In genomic region chr10:43328810-43329209, GRCh38 we compare ENCODE assay signal across 13 cellular contexts. TPM values are rescaled to one million over a fixed set of nuclear protein-coding genes. Genes with fewer than 3 reads are reported as not detected.
DNase-seq lines count a peak whose midpoint lies in the region; ATAC-seq, FAIRE-seq and TF ChIP-seq lines count a peak whose summit lies in the region.
"Not testable (repeated sequence)": the region's sequence is repeated elsewhere in the genome, so short reads cannot be mapped to it uniquely, and the experiment has no call there.
"Had no signal": no experiment of that assay in that cellular context is flagged by ENCODE, and none has a peak within 500 bp of the region (broad histone marks: within the 10 kb centered on the region; RNA-seq: fewer than 3 reads in every experiment).

No MANE protein-coding gene starts in this region.

- not testable (repeated sequence) for H3K27me3 Mint-ChIP-seq in activated naive CD8-positive, alpha-beta T cell

- 96% methylated on average over 16 of the region's 18 CpGs for WGBS in A549 (ENCODE audit: missing lambda C conversion rate)

- not testable (repeated sequence) for TF ChIP-seq RAD21 in A549 (conservative IDR thresholded peaks at IDR 0.05 in 1 of 2, IDR thresholded peaks at IDR 0.05 in 1 of 2)

- not testable (repeated sequence) for H3K4me3 ChIP-seq in A549

- H3K4me2 ChIP-seq in A549 = not testable (repeated sequence)

- not testable (repeated sequence) for H3K4me3 Mint-ChIP-seq in activated naive CD8-positive, alpha-beta T cell

- FAIRE-seq in A549 (lab: Jason Lieb, UNC) = not testable (repeated sequence)

- not testable (repeated sequence) for ATAC-seq in A549; Right ventricle myocardium superior (ENCODE audit: poor library complexity)

- H3K9me3 ChIP-seq in A549 = not testable (repeated sequence)

- not testable (repeated sequence) for TF ChIP-seq POLR2A in A549 (IDR thresholded peaks at IDR 0.05; ENCODE audit: low read length)

- not testable (repeated sequence) for H3K9me3 Mint-ChIP-seq in activated naive CD8-positive, alpha-beta T cell (ENCODE audit: low read depth)

- TF ChIP-seq CTCF in A549 (IDR thresholded peaks at IDR 0.05) = not testable (repeated sequence)

- H3K4me1 Mint-ChIP-seq in activated naive CD8-positive, alpha-beta T cell (ENCODE audit: low read depth) = peaks cover 19% of the 10 kb centered on the region

- DNase-seq in A549 (ENCODE audit: low read depth in 1 of 2, low spot score in 1 of 2) = not testable (repeated sequence)
- DNase-seq in HK-2 (ENCODE audit: unreplicated experiment) (peak; percentile 78), Right ventricle myocardium superior (peak; percentile 27), kidney tubule cell (ENCODE audit: low spot score) (peak; percentile 25)

- not testable (repeated sequence) for H3K36me3 Mint-ChIP-seq in activated naive CD8-positive, alpha-beta T cell

- TF ChIP-seq EP300 in A549 (IDR thresholded peaks at IDR 0.05) = not testable (repeated sequence)

- CTCF ChIA-PET in A549 (lab: Yijun Ruan, JAX) = interaction anchor here (0.8 to 1.5 kb wide), 2 partner anchors 8 to 36 kb away, joined by 4 to 6 read pairs; no protein-coding TSS in a partner anchor

- H3K27ac Mint-ChIP-seq in activated naive CD8-positive, alpha-beta T cell = peak overlapping the region; percentile 28

- intact Hi-C loops in Right ventricle myocardium superior (cut with DNase I) = not testable (repeated sequence)

- peaks cover 28% of the 10 kb centered on the region for H3K4me1 ChIP-seq in A549

- POLR2A ChIA-PET in A549 (lab: Yijun Ruan, JAX) = not testable (repeated sequence)

- H3K27ac ChIP-seq in A549 = peak overlapping the region; percentile 71 to 82; a peak in 3 of 6 replicates

RNA-seq across cellular contexts. Expression of gene FXYD4, which starts 42.6 kb away (rescaled TPM):
- polyA plus RNA-seq in A549 (2011; rRNA removed) (not detected in 2 replicates), A549 (2017; fragmentation: RNase III; extraction: RNeasy Plus Mini Kit Qiagen cat#74134 plus additional on column Dnase treatment) (not detected in 3 replicates)
- not detected in 2 replicates for polyA plus RNA-seq in A549 (2012; cell fraction: cytosol; rRNA removed)
- polyA plus RNA-seq in A549 (2012; cell fraction: nucleus; rRNA removed) = not detected in 2 replicates
- polyA minus RNA-seq in A549 (2011; rRNA and poly(A)+ RNA removed) = not detected in 2 replicates
- total RNA-seq in Right ventricle myocardium superior = not detected
- total RNA-seq: A172; A673; Calu3; CD4-positive, alpha-beta memory T cell; CD4-positive, CD25-positive, alpha-beta regulatory T cell; CD8-positive, alpha-beta memory T cell had no signal
- polyA plus RNA-seq: AG04450; CD14-positive monocyte; CD4-positive, alpha-beta memory T cell; CD4-positive, CD25-positive, alpha-beta regulatory T cell; CD8-positive, alpha-beta memory T cell had no signal
